Comparison of ENCODE assay signal across 8 cellular contexts in genomic region chr7:130912910-130913720, GRCh38.
A peak's percentile ranks its signal among the peaks of the same experiment; 100 is the strongest.
DNase-seq lines count a peak whose midpoint lies in the region; TF ChIP-seq lines count a peak whose summit lies in the region.

No MANE protein-coding gene starts in this region.

- POLR2A ChIA-PET in activated CD4-positive, alpha-beta T cell treated with anti-CD3 and anti-CD28 coated beads, Interleukin-2, amount 10 ng/mL, durations not matched to agents 7 days and 5 days (lab: Charles Lee), result interaction anchor here (0.5 to 1.3 kb wide), 6 partner anchors 16 to 401 kb away, joined by 3 to 8 read pairs (median 4); no protein-coding TSS in a partner anchor

- H3K27ac ChIP-seq in muscle layer of colon (ENCODE audit: low read depth, low read length), result peak overlapping the region; percentile 79

- peaks cover 60% of the 10 kb centered on the region for H3K4me1 ChIP-seq in muscle layer of colon (ENCODE audit: insufficient read depth, low read length)

- TF ChIP-seq CTCF in GM12864 (IDR thresholded peaks at IDR 0.05; ENCODE audit: low read depth, low read length, missing control alignments) (no peak), HFFc6 (IDR thresholded peaks at IDR 0.05) (no peak)

- H3K27ac Mint-ChIP-seq in HFFc6, result peak overlapping the region; percentile 94
- H3K27ac Mint-ChIP-seq in activated CD4-positive, alpha-beta T cell treated with anti-CD3 and anti-CD28 coated beads, Interleukin-2, amount 10 ng/mL, durations not matched to agents 7 days and 5 days, result peak overlapping the region; percentile 94

- peaks cover 71% of the 10 kb centered on the region for H3K4me1 Mint-ChIP-seq in HFFc6 (ENCODE audit: low read depth)
- peaks cover 86% of the 10 kb centered on the region for H3K4me1 Mint-ChIP-seq in activated CD4-positive, alpha-beta T cell treated with anti-CD3 and anti-CD28 coated beads, Interleukin-2, amount 10 ng/mL, durations not matched to agents 7 days and 5 days

- H3K9me3 ChIP-seq in muscle layer of colon (ENCODE audit: low read length), result no peaks in the 10 kb centered on the region

- H3K4me3 ChIP-seq in GM12864 (ENCODE audit: low read depth, low read length), result peak overlapping the region; percentile 72
- peak overlapping the region; percentile 10 to 40 for H3K4me3 ChIP-seq in muscle layer of colon (ENCODE audit: low read depth in 1 of 2, low read length in 2 of 2)

- peak overlapping the region; percentile 43 for H3K9ac ChIP-seq in muscle layer of colon (ENCODE audit: low read length)

- peak overlapping the region; percentile 99 for H3K4me3 Mint-ChIP-seq in HFFc6
- peak overlapping the region; percentile 82 for H3K4me3 Mint-ChIP-seq in activated CD4-positive, alpha-beta T cell treated with anti-CD3 and anti-CD28 coated beads, Interleukin-2, amount 10 ng/mL, durations not matched to agents 7 days and 5 days

- H3K27me3 Mint-ChIP-seq in HFFc6 (ENCODE audit: insufficient read depth), result peaks cover 34% of the 10 kb centered on the region
- H3K27me3 Mint-ChIP-seq in activated CD4-positive, alpha-beta T cell treated with anti-CD3 and anti-CD28 coated beads, Interleukin-2, amount 10 ng/mL, durations not matched to agents 7 days and 5 days, result no peaks in the 10 kb centered on the region

- H3K36me3 ChIP-seq in muscle layer of colon (ENCODE audit: insufficient read depth, low read length), result no peaks in the 10 kb centered on the region

- no peaks in the 10 kb centered on the region for H3K27me3 ChIP-seq in muscle layer of colon (ENCODE audit: control insufficient read depth in 1 of 2, insufficient read depth in 2 of 2, low read length in 2 of 2)

- H3K36me3 Mint-ChIP-seq in HFFc6 (ENCODE audit: low read depth), result peaks cover 50% of the 10 kb centered on the region
- H3K36me3 Mint-ChIP-seq in activated CD4-positive, alpha-beta T cell treated with anti-CD3 and anti-CD28 coated beads, Interleukin-2, amount 10 ng/mL, durations not matched to agents 7 days and 5 days (ENCODE audit: low read depth), result peaks cover 59% of the 10 kb centered on the region

- DNase-seq in GM12864 (ENCODE audit: low read depth) (peak; percentile 73), HFFc6 (peak; percentile 100), NAMALWA (ENCODE audit: low spot score) (peak; percentile 96), dermis blood vessel endothelial cell (peak; percentile 97), 8988T (no peak)
- DNase-seq in activated CD4-positive, alpha-beta T cell treated with anti-CD3 and anti-CD28 coated beads, Interleukin-2, amount 10 ng/mL, durations not matched to agents 7 days and 5 days, result peak; percentile 88
- peak; percentile 72 to 86 for DNase-seq in stimulated activated CD8-positive, alpha-beta memory T cell treated with anti-CD3 and anti-CD28 coated beads, Interleukin-7, amount 100 ng/mL, for 48 hours (ENCODE audit: extremely low read depth in 1 of 2, low read depth in 1 of 2)

- CTCF ChIA-PET in activated CD4-positive, alpha-beta T cell treated with anti-CD3 and anti-CD28 coated beads, Interleukin-2, amount 10 ng/mL, durations not matched to agents 7 days and 5 days (lab: Charles Lee), result interaction anchor here (1.0 to 3.2 kb wide), 9 partner anchors 9 to 99 kb away, joined by 3 to 15 read pairs (median 5); no protein-coding TSS in a partner anchor

- H3K9me3 Mint-ChIP-seq in HFFc6, result peaks cover 36% of the 10 kb centered on the region
- no peaks in the 10 kb centered on the region for H3K9me3 Mint-ChIP-seq in activated CD4-positive, alpha-beta T cell treated with anti-CD3 and anti-CD28 coated beads, Interleukin-2, amount 10 ng/mL, durations not matched to agents 7 days and 5 days
